Comparison of ENCODE assay signal across 1 cellular context in the genomic region with DNA sequence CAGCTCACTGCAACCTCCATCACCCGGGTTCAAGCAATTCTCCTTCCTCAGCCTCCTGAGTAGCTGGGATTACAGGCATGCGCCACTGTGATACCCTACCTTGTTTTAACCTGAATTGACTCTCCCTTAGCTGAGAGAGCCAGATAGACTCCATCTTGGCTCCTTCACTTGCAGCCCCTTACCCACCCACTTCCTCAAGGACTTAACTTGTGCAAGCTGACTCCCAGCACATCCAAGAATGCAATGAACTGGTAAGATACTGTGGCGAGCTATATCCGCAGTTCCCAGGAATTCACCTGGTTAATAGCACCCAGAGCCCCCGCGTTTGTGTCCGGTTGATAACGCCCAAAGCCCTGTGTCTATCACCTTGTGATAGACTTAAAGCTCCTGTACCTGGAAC.
TF ChIP-seq lines count a peak whose summit lies in the region.

No MANE protein-coding gene starts in this region.

TF ChIP-seq in K562, 482 proteins besides CTCF, POLR2A, EP300 and RAD21 (continued from another document):
- TF ChIP-seq, protein P1, sequence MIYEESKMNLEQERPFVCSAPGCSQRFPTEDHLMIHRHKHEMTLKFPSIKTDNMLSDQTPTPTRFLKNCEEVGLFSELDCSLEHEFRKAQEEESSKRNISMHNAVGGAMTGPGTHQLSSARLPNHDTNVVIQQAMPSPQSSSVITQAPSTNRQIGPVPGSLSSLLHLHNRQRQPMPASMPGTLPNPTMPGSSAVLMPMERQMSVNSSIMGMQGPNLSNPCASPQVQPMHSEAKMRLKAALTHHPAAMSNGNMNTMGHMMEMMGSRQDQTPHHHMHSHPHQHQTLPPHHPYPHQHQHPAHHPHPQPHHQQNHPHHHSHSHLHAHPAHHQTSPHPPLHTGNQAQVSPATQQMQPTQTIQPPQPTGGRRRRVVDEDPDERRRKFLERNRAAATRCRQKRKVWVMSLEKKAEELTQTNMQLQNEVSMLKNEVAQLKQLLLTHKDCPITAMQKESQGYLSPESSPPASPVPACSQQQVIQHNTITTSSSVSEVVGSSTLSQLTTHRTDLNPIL (CRISPR knock-in tag; IDR thresholded peaks at IDR 0.05) = peak; percentile 84
- TF ChIP-seq NCOR1 (IDR thresholded peaks at IDR 0.05) (peak; percentile 63), ZFP1 (CRISPR knock-in tag; IDR thresholded peaks at IDR 0.05) (peak; percentile 48; the same call in 1 of the 2 replicates)
TF ChIP-seq in K562: peak in this region for 103; not testable (repeated sequence) for 379.
